Comparison of ENCODE assay signal across 28 cellular contexts in genomic region chr3:20028846-20029430, GRCh38. TPM values are rescaled to one million over a fixed set of nuclear protein-coding genes. Genes with fewer than 3 reads are reported as not detected.
"Had no signal": no experiment of that assay in that cellular context is flagged by ENCODE, and none has a peak within 500 bp of the region (broad histone marks: within the 10 kb centered on the region; RNA-seq: fewer than 3 reads in every experiment).

No MANE protein-coding gene starts in this region.

- H3K4me3 Mint-ChIP-seq: activated B cell treated with CpG ODN at 0.5 μM for 24 hours; activated CD4-positive, alpha-beta T cell treated with anti-CD3 and anti-CD28 coated beads for 36 hours; activated naive CD8-positive, alpha-beta T cell treated with anti-CD3 and anti-CD28 coated beads, Interleukin-2, amount 10 ng/mL, durations not matched to agents 7 days and 5 days; dendritic cell treated with granulocyte-macrophage colony-stimulating factor and Interleukin-4, amounts not matched to agents 40 ng/mL and 50 ng/mL, for 4 days; immature natural killer cell; mesothelial cell of epicardium; natural killer cell; stimulated activated naive B cell treated with anti-CD40 and anti-IgM and Interleukin-4, amounts not matched to agents 10 μg/mL and 1 μg/mL and 100 μg/mL, for 72 hours; type B pancreatic cell had no signal

- H3K4me1 Mint-ChIP-seq: activated CD4-positive, alpha-beta T cell treated with anti-CD3 and anti-CD28 coated beads for 36 hours; immature natural killer cell; natural killer cell had no signal

- H3K36me3 Mint-ChIP-seq: activated naive CD8-positive, alpha-beta T cell treated with anti-CD3 and anti-CD28 coated beads, Interleukin-2, amount 10 ng/mL, durations not matched to agents 7 days and 5 days; immature natural killer cell; mesothelial cell of epicardium; natural killer cell; stimulated activated naive B cell treated with anti-CD40 and anti-IgM and Interleukin-4, amounts not matched to agents 10 μg/mL and 1 μg/mL and 100 μg/mL, for 72 hours; type B pancreatic cell had no signal

- H3K4me3 ChIP-seq: body of pancreas, lung, pancreas, sigmoid colon, smooth muscle cell, testis had no signal

- H3K27me3 ChIP-seq: body of pancreas, pancreas, sigmoid colon, testis had no signal

- H3K36me3 ChIP-seq: pancreas, sigmoid colon had no signal

- H3K9me3 ChIP-seq: body of pancreas, pancreas, sigmoid colon, testis had no signal

- DNase-seq: activated B cell treated with CpG ODN at 0.5 μM for 24 hours; activated CD4-positive, alpha-beta T cell treated with anti-CD3 and anti-CD28 coated beads for 36 hours; activated CD4-positive, alpha-beta T cell treated with anti-CD3 and anti-CD28 coated beads, Interleukin-2, amount 50 U/mL, for 48 hours; activated naive CD4-positive, alpha-beta T cell treated with Interleukin-2 at 50 U/mL for 16 hours; activated naive CD8-positive, alpha-beta T cell treated with anti-CD3 and anti-CD28 coated beads, Interleukin-2, amount 10 ng/mL, durations not matched to agents 7 days and 5 days; activated T-cell treated with anti-CD3 and anti-CD28 coated beads, Interleukin-2, amount 50 U/mL, for 48 hours; body of pancreas; effector CD8-positive, alpha-beta T cell; foreskin melanocyte; immature natural killer cell; natural killer cell; pancreas; sigmoid colon; stimulated activated CD4-positive, alpha-beta T cell treated with anti-CD3 and anti-CD28 coated beads, Interleukin-15, amount 100 ng/mL, for 24 hours; stimulated activated naive B cell treated with anti-CD40 and anti-IgM and Interleukin-4, amounts not matched to agents 10 μg/mL and 1 μg/mL and 100 μg/mL, for 72 hours; T-helper 9 cell; testis had no signal

- H3K27ac Mint-ChIP-seq: activated B cell treated with CpG ODN at 0.5 μM for 24 hours; activated CD4-positive, alpha-beta T cell treated with anti-CD3 and anti-CD28 coated beads for 36 hours; activated naive CD8-positive, alpha-beta T cell treated with anti-CD3 and anti-CD28 coated beads, Interleukin-2, amount 10 ng/mL, durations not matched to agents 7 days and 5 days; dendritic cell treated with granulocyte-macrophage colony-stimulating factor and Interleukin-4, amounts not matched to agents 40 ng/mL and 50 ng/mL, for 4 days; immature natural killer cell; mesothelial cell of epicardium; natural killer cell; stimulated activated naive B cell treated with anti-CD40 and anti-IgM and Interleukin-4, amounts not matched to agents 10 μg/mL and 1 μg/mL and 100 μg/mL, for 72 hours; type B pancreatic cell had no signal

- H3K27me3 Mint-ChIP-seq: activated B cell treated with CpG ODN at 0.5 μM for 24 hours; activated CD4-positive, alpha-beta T cell treated with anti-CD3 and anti-CD28 coated beads for 36 hours; activated naive CD8-positive, alpha-beta T cell treated with anti-CD3 and anti-CD28 coated beads, Interleukin-2, amount 10 ng/mL, durations not matched to agents 7 days and 5 days; dendritic cell treated with granulocyte-macrophage colony-stimulating factor and Interleukin-4, amounts not matched to agents 40 ng/mL and 50 ng/mL, for 4 days; stimulated activated naive B cell treated with anti-CD40 and anti-IgM and Interleukin-4, amounts not matched to agents 10 μg/mL and 1 μg/mL and 100 μg/mL, for 72 hours; type B pancreatic cell had no signal

- H3K27ac ChIP-seq: body of pancreas, pancreas, sigmoid colon, testis had no signal

- H3K9me3 Mint-ChIP-seq: activated B cell treated with CpG ODN at 0.5 μM for 24 hours; activated naive CD8-positive, alpha-beta T cell treated with anti-CD3 and anti-CD28 coated beads, Interleukin-2, amount 10 ng/mL, durations not matched to agents 7 days and 5 days; dendritic cell treated with granulocyte-macrophage colony-stimulating factor and Interleukin-4, amounts not matched to agents 40 ng/mL and 50 ng/mL, for 4 days; immature natural killer cell; mesothelial cell of epicardium; natural killer cell; stimulated activated naive B cell treated with anti-CD40 and anti-IgM and Interleukin-4, amounts not matched to agents 10 μg/mL and 1 μg/mL and 100 μg/mL, for 72 hours; type B pancreatic cell had no signal

- H3K4me2 ChIP-seq: smooth muscle cell had no signal

- ATAC-seq: activated CD4-positive, alpha-beta T cell treated with anti-CD3 and anti-CD28 coated beads for 36 hours; body of pancreas; esophagus mucosa; left lobe of liver; natural killer cell; pancreas; stimulated activated naive B cell treated with anti-CD40 and anti-IgM and Interleukin-4, amounts not matched to agents 10 μg/mL and 1 μg/mL and 100 μg/mL, for 72 hours had no signal

RNA-seq across cellular contexts. Expression of gene PP2D1, which starts 16.9 kb away (rescaled TPM):
- total RNA-seq: activated B cell treated with CpG ODN at 0.5 μM for 24 hours; activated CD4-positive, alpha-beta T cell treated with anti-CD3 and anti-CD28 coated beads for 36 hours; activated naive CD8-positive, alpha-beta T cell treated with anti-CD3 and anti-CD28 coated beads, Interleukin-2, amount 10 ng/mL, durations not matched to agents 7 days and 5 days; body of pancreas; cardiac septum; endothelial cell of umbilical vein; esophagus mucosa; kidney epithelial cell; left lobe of liver; lung; mesothelial cell of epicardium; natural killer cell; pancreas; sigmoid colon; smooth muscle cell; T-helper 1 cell treated with Interleukin-12 subunit alpha and Interleukin-12 subunit beta and Interleukin-4 antibody, amounts not matched to agents 30 ng/mL and 1 ng/mL, for 36 hours had no signal
- polyA plus RNA-seq: endothelial cell of umbilical vein, lung, pancreas, sigmoid colon had no signal
